In the genomic region with DNA sequence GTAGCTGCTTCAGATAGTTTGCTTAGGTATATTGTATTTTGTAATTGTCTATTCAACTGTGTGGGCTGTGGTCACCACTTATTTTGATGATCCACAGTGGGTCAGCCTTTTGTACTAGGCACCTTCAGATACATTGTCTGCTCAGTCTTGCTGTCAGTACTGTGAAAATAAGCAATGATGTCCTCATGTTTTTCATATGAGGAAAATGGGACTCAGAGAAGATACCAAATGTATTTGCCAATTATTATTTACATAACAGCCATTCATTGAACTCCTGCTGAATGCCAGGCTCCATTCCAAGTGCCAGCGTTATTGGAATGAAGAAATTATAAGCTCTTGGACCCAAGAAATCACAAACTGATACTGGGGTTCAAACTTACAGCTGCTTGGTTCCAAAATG, we compare ENCODE assay signal across 34 cellular contexts. TPM values are rescaled to one million over a fixed set of nuclear protein-coding genes. Genes with fewer than 3 reads are reported as not detected.
"Had no signal": no experiment of that assay in that cellular context is flagged by ENCODE, and none has a peak within 500 bp of the region (broad histone marks: within the 10 kb centered on the region; RNA-seq: fewer than 3 reads in every experiment).

No MANE protein-coding gene starts in this region.

- DNase-seq: activated B cell treated with CpG ODN at 0.5 μM for 24 hours; activated CD4-positive, alpha-beta memory T cell treated with anti-CD3 and anti-CD28 coated beads for 36 hours; activated CD4-positive, alpha-beta T cell treated with anti-CD3 and anti-CD28 coated beads for 4 hours; activated CD4-positive, alpha-beta T cell treated with anti-CD3 and anti-CD28 coated beads, Interleukin-2, amount 50 U/mL, for 1 hour; activated CD4-positive, CD25-positive, alpha-beta regulatory T cell treated with anti-CD3 and anti-CD28 coated beads, Interleukin-2, amount 50 U/mL, for 72 hours; activated CD8-positive, alpha-beta memory T cell treated with anti-CD3 and anti-CD28 coated beads, Interleukin-2, amount 50 U/mL, for 4 hours; activated effector memory CD4-positive, alpha-beta T cell treated with anti-CD3 and anti-CD28 coated beads, Interleukin-2, amount 50 U/mL, for 16 hours; activated naive CD4-positive, alpha-beta T cell; activated naive CD4-positive, alpha-beta T cell treated with anti-CD3 and anti-CD28 coated beads, Interleukin-2, amount 50 U/mL, for 16 hours; activated naive CD8-positive, alpha-beta T cell treated with anti-CD3 and anti-CD28 coated beads, Interleukin-2, amount 10 ng/mL, durations not matched to agents 7 days and 5 days; activated T-cell treated with anti-CD3 and anti-CD28 coated beads for 4 hours; activated T-cell treated with anti-CD3 and anti-CD28 coated beads, Interleukin-2, amount 50 U/mL, for 48 hours; amygdala; NCI-H1092 treated with DMSO at 0.1 percent for 48 hours; NCI-H1417; NCI-H146; NCI-H187; NCI-H2029 treated with DMSO at 0.1 percent for 48 hours; NCI-H2107; NCI-H2171; NCI-H510A; NCI-H526; NCI-H774; SHP77; SJCRH30; SK-N-SH had no signal

- ATAC-seq: activated T-helper 17 cell treated with anti-CD3 and anti-CD28 coated beads, Interleukin-2, amount 50 U/mL, for 72 hours; Panc1 had no signal

- H3K4me2 ChIP-seq: KMS-11, SK-N-SH had no signal

- H3K4me3 ChIP-seq: ascending aorta, SJCRH30 had no signal

- FAIRE-seq: TTC549 had no signal

- H3K9me3 ChIP-seq: ascending aorta, SJCRH30, SK-N-SH had no signal

- H3K27me3 ChIP-seq: ascending aorta, SJCRH30 had no signal

- H3K9ac ChIP-seq: KMS-11, SK-N-SH had no signal

- H3K27ac ChIP-seq: ascending aorta, KMS-11, SJCRH30 had no signal

RNA-seq across cellular contexts. Expression of a gene that starts 31.7 kb away (rescaled TPM):
- total RNA-seq: activated B cell treated with CpG ODN at 0.5 μM for 24 hours; activated CD4-positive, alpha-beta memory T cell treated with anti-CD3 and anti-CD28 coated beads for 36 hours; activated naive CD8-positive, alpha-beta T cell treated with anti-CD3 and anti-CD28 coated beads, Interleukin-2, amount 10 ng/mL, durations not matched to agents 7 days and 5 days; activated T-helper 17 cell treated with anti-CD3 and anti-CD28 coated beads, Interleukin-2, amount 50 U/mL, for 72 hours; ascending aorta; LHCN-M2; M059J; RPMI7951; SJCRH30 had no signal
- polyA plus RNA-seq: SK-N-SH had no signal
